ENCODE assay signal across 9 cellular contexts in genomic region chr6:157456524-157456829, GRCh38.
A peak's percentile ranks its signal among the peaks of the same experiment; 100 is the strongest.
DNase-seq lines count a peak whose midpoint lies in the region; ATAC-seq and TF ChIP-seq lines count a peak whose summit lies in the region.
"Had no signal": no experiment of that assay in that cellular context is flagged by ENCODE, and none has a peak within 500 bp of the region (broad histone marks: within the 10 kb centered on the region; RNA-seq: fewer than 3 reads in every experiment).

No MANE protein-coding gene starts in this region.

- TF ChIP-seq CTCF in breast epithelium (IDR thresholded peaks at IDR 0.05), result no peak

- CTCF ChIA-PET in activated CD8-positive, alpha-beta T cell treated with anti-CD3 and anti-CD28 coated beads, Interleukin-2, amount 10 ng/mL, durations not matched to agents 7 days and 5 days (lab: Charles Lee), result interaction anchor here (0.9 to 1.2 kb wide), 2 partner anchors 57 to 71 kb away, joined by 3 to 4 read pairs; no protein-coding TSS in a partner anchor

- H3K27me3 Mint-ChIP-seq in activated T-cell treated with anti-CD3 and anti-CD28 coated beads, Interleukin-2, amount 50 U/mL, for 24 hours, result no peaks in the 10 kb centered on the region
- no peaks in the 10 kb centered on the region for H3K27me3 Mint-ChIP-seq in activated CD8-positive, alpha-beta T cell treated with anti-CD3 and anti-CD28 coated beads, Interleukin-2, amount 10 ng/mL, durations not matched to agents 7 days and 5 days (ENCODE audit: low read depth)
- no peaks in the 10 kb centered on the region for H3K27me3 Mint-ChIP-seq in stimulated activated naive B cell treated with anti-CD40 and anti-IgM and Interleukin-4, amounts not matched to agents 10 μg/mL and 1 μg/mL and 100 μg/mL, for 72 hours

- H3K9me3 Mint-ChIP-seq in activated T-cell treated with anti-CD3 and anti-CD28 coated beads, Interleukin-2, amount 50 U/mL, for 24 hours, result no peaks in the 10 kb centered on the region
- H3K9me3 Mint-ChIP-seq in activated CD8-positive, alpha-beta T cell treated with anti-CD3 and anti-CD28 coated beads, Interleukin-2, amount 10 ng/mL, durations not matched to agents 7 days and 5 days (ENCODE audit: insufficient read depth), result no peaks in the 10 kb centered on the region
- peaks cover 4% of the 10 kb centered on the region in 2 donors for H3K9me3 Mint-ChIP-seq in stimulated activated naive B cell treated with anti-CD40 and anti-IgM and Interleukin-4, amounts not matched to agents 10 μg/mL and 1 μg/mL and 100 μg/mL, for 72 hours

- peak overlapping the region; percentile 27 for H3K27ac Mint-ChIP-seq in activated T-cell treated with anti-CD3 and anti-CD28 coated beads, Interleukin-2, amount 50 U/mL, for 24 hours
- H3K27ac Mint-ChIP-seq in activated CD8-positive, alpha-beta T cell treated with anti-CD3 and anti-CD28 coated beads, Interleukin-2, amount 10 ng/mL, durations not matched to agents 7 days and 5 days, result peak overlapping the region; percentile 75
- H3K27ac Mint-ChIP-seq in stimulated activated naive B cell treated with anti-CD40 and anti-IgM and Interleukin-4, amounts not matched to agents 10 μg/mL and 1 μg/mL and 100 μg/mL, for 72 hours, result peak overlapping the region; percentile 94

- no peak for DNase-seq in activated T-cell treated with anti-CD3 and anti-CD28 coated beads, Interleukin-2, amount 50 U/mL, for 24 hours
- no peak for DNase-seq in activated T-cell treated with anti-CD3 and anti-CD28 coated beads, Interleukin-2, amount 50 U/mL, for 1 hour
- peak; percentile 39 for DNase-seq in activated CD8-positive, alpha-beta T cell treated with anti-CD3 and anti-CD28 coated beads, Interleukin-2, amount 10 ng/mL, durations not matched to agents 7 days and 5 days
- DNase-seq in stimulated activated naive B cell treated with anti-CD40 and anti-IgM and Interleukin-4, amounts not matched to agents 10 μg/mL and 1 μg/mL and 100 μg/mL, for 72 hours, result peak; percentile 65
- DNase-seq in activated CD4-positive, CD25-positive, alpha-beta regulatory T cell (lab: John Stamatoyannopoulos, UW), result no peak
- DNase-seq in breast epithelium (ENCODE audit: low spot score in 2 of 2) (no peak), NCI-H446 (lab: John Stamatoyannopoulos, UW) (no peak)
- DNase-seq: activated effector memory CD4-positive, alpha-beta T cell treated with anti-CD3 and anti-CD28 coated beads, Interleukin-2, amount 50 U/mL, for 16 hours had no signal

- POLR2A ChIA-PET in activated CD8-positive, alpha-beta T cell treated with anti-CD3 and anti-CD28 coated beads, Interleukin-2, amount 10 ng/mL, durations not matched to agents 7 days and 5 days (lab: Charles Lee), result interaction anchor here (0.6 kb wide), 1 partner anchor 91 kb away, joined by 3 read pairs; no protein-coding TSS in a partner anchor

- no peak overlapping the region for H3K4me3 Mint-ChIP-seq in activated T-cell treated with anti-CD3 and anti-CD28 coated beads, Interleukin-2, amount 50 U/mL, for 24 hours
- peak overlapping the region; percentile 3 for H3K4me3 Mint-ChIP-seq in activated CD8-positive, alpha-beta T cell treated with anti-CD3 and anti-CD28 coated beads, Interleukin-2, amount 10 ng/mL, durations not matched to agents 7 days and 5 days
- peak overlapping the region; percentile 45 to 65 for H3K4me3 Mint-ChIP-seq in stimulated activated naive B cell treated with anti-CD40 and anti-IgM and Interleukin-4, amounts not matched to agents 10 μg/mL and 1 μg/mL and 100 μg/mL, for 72 hours

- no peak overlapping the region for H3K4me3 ChIP-seq in breast epithelium

- ATAC-seq in HG03039 (IDR thresholded peaks at IDR 0.05; ENCODE audit: unreplicated experiment), result peak; percentile 52
- ATAC-seq in activated CD8-positive, alpha-beta T cell treated with anti-CD3 and anti-CD28 coated beads, Interleukin-2, amount 10 ng/mL, durations not matched to agents 7 days and 5 days, result no peak
- ATAC-seq in stimulated activated naive B cell treated with anti-CD40 and anti-IgM and Interleukin-4, amounts not matched to agents 10 μg/mL and 1 μg/mL and 100 μg/mL, for 72 hours (replicated peaks), result peak; percentile 74 to 79

- no peaks in the 10 kb centered on the region for H3K27me3 ChIP-seq in breast epithelium

- no peaks in the 10 kb centered on the region for H3K36me3 ChIP-seq in breast epithelium

- intact Hi-C loops in breast epithelium (cut with DNase I; ENCODE audit: low total_unique reads), result no loop called here

- H3K36me3 Mint-ChIP-seq in activated T-cell treated with anti-CD3 and anti-CD28 coated beads, Interleukin-2, amount 50 U/mL, for 24 hours (ENCODE audit: low read depth), result no peaks in the 10 kb centered on the region
- peaks cover 14% of the 10 kb centered on the region for H3K36me3 Mint-ChIP-seq in activated CD8-positive, alpha-beta T cell treated with anti-CD3 and anti-CD28 coated beads, Interleukin-2, amount 10 ng/mL, durations not matched to agents 7 days and 5 days (ENCODE audit: low read depth)
- peaks cover 23 to 31% of the 10 kb centered on the region in 2 donors for H3K36me3 Mint-ChIP-seq in stimulated activated naive B cell treated with anti-CD40 and anti-IgM and Interleukin-4, amounts not matched to agents 10 μg/mL and 1 μg/mL and 100 μg/mL, for 72 hours

- TF ChIP-seq POLR2A in breast epithelium (IDR thresholded peaks at IDR 0.05), result no peak

- H3K4me1 Mint-ChIP-seq in activated T-cell treated with anti-CD3 and anti-CD28 coated beads, Interleukin-2, amount 50 U/mL, for 24 hours (ENCODE audit: low read depth), result peaks cover 37% of the 10 kb centered on the region
- H3K4me1 Mint-ChIP-seq in activated CD8-positive, alpha-beta T cell treated with anti-CD3 and anti-CD28 coated beads, Interleukin-2, amount 10 ng/mL, durations not matched to agents 7 days and 5 days (ENCODE audit: low read depth), result peaks cover 49% of the 10 kb centered on the region
- H3K4me1 Mint-ChIP-seq in stimulated activated naive B cell treated with anti-CD40 and anti-IgM and Interleukin-4, amounts not matched to agents 10 μg/mL and 1 μg/mL and 100 μg/mL, for 72 hours, result peaks cover 43 to 67% of the 10 kb centered on the region in 2 donors

- H3K9me3 ChIP-seq in breast epithelium, result no peaks in the 10 kb centered on the region

- H3K4me1 ChIP-seq in breast epithelium, result no peaks in the 10 kb centered on the region

- H3K27ac ChIP-seq in breast epithelium, result no peak overlapping the region

Comparison
In these comparisons a context has a peak if more than half of its experiments do, and no peak if none do; other contexts are left out.
1. DNase-seq: peak in activated CD8-positive, alpha-beta T cell treated with anti-CD3 and anti-CD28 coated beads, Interleukin-2, amount 10 ng/mL, durations not matched to agents 7 days and 5 days (single experiment) and stimulated activated naive B cell treated with anti-CD40 and anti-IgM and Interleukin-4, amounts not matched to agents 10 μg/mL and 1 μg/mL and 100 μg/mL, for 72 hours (single experiment); none in activated T-cell treated with anti-CD3 and anti-CD28 coated beads, Interleukin-2, amount 50 U/mL, for 24 hours (single experiment), activated T-cell treated with anti-CD3 and anti-CD28 coated beads, Interleukin-2, amount 50 U/mL, for 1 hour (single experiment), activated CD4-positive, CD25-positive, alpha-beta regulatory T cell (0 of 4), breast epithelium (0 of 2) and NCI-H446 (0 of 2).
2. H3K27ac Mint-ChIP-seq: peak in every context shown above with its lines; median percentile 94 in stimulated activated naive B cell treated with anti-CD40 and anti-IgM and Interleukin-4, amounts not matched to agents 10 μg/mL and 1 μg/mL and 100 μg/mL, for 72 hours; 75 in activated CD8-positive, alpha-beta T cell treated with anti-CD3 and anti-CD28 coated beads, Interleukin-2, amount 10 ng/mL, durations not matched to agents 7 days and 5 days; 27 in activated T-cell treated with anti-CD3 and anti-CD28 coated beads, Interleukin-2, amount 50 U/mL, for 24 hours.